8 cellular contexts compared by ENCODE assay signal in genomic region chr12:65171073-65171472, GRCh38. TPM values are rescaled to one million over a fixed set of nuclear protein-coding genes. Genes with fewer than 3 reads are reported as not detected.
DNase-seq lines count a peak whose midpoint lies in the region; ATAC-seq and TF ChIP-seq lines count a peak whose summit lies in the region.

No MANE protein-coding gene starts in this region.

- peak overlapping the region; percentile 80; the same call in 1 of the 2 replicates for H3K27ac Mint-ChIP-seq in HFFc6

- H3K36me3 ChIP-seq in ACC112 (ENCODE audit: insufficient read depth, low read length) (peaks cover 12% of the 10 kb centered on the region; the same call in 1 of the 2 replicates), mammary epithelial cell (ENCODE audit: insufficient read depth, low read length) (no peaks in the 10 kb centered on the region), mucosa of descending colon (ENCODE audit: low read depth) (no peaks in the 10 kb centered on the region), adrenal gland (replicated peaks in 1 of 2) (no peaks in the 10 kb centered on the region)

- ATAC-seq in mucosa of descending colon: no peak
- no peak for ATAC-seq in HG02884 (IDR thresholded peaks at IDR 0.05; ENCODE audit: unreplicated experiment)

- no peak for TF ChIP-seq CTCF in HFFc6 (IDR thresholded peaks at IDR 0.05)
- TF ChIP-seq CTCF in mammary epithelial cell (conservative IDR thresholded peaks at IDR 0.05 in 1 of 2, IDR thresholded peaks at IDR 0.05 in 1 of 2; ENCODE audit: extremely low read depth in 1 of 2, insufficient read depth in 1 of 2, low read depth in 1 of 2, low read length in 2 of 2): no peak
- no peak for TF ChIP-seq CTCF in mucosa of descending colon (IDR thresholded peaks at IDR 0.05)
- no peak for TF ChIP-seq CTCF in adrenal gland (IDR thresholded peaks at IDR 0.05)

- peak overlapping the region; percentile 93 for H3K9ac ChIP-seq in mammary epithelial cell (ENCODE audit: insufficient read depth, low read length)

- H3K4me1 Mint-ChIP-seq in HFFc6 (ENCODE audit: low read depth): peaks cover 5% of the 10 kb centered on the region

- peaks cover 4% of the 10 kb centered on the region for H4K20me1 ChIP-seq in mammary epithelial cell (ENCODE audit: insufficient read depth, low read length)

- dilution Hi-C loops in mammary epithelial cell (cut with HindIII; ENCODE audit: low sequenced_read_pairs): no loop called here

- intact Hi-C loops in mammary epithelial cell (cut with micrococcal nuclease): no loop called here
- intact Hi-C loops in mucosa of descending colon (cut with DNase I, micrococcal nuclease): no loop called here
- intact Hi-C loops in adrenal gland (cut with DNase I): no loop called here

- no peaks in the 10 kb centered on the region for H3K9me3 ChIP-seq in mammary epithelial cell (replicated peaks; ENCODE audit: insufficient read depth, low read length)
- H3K9me3 ChIP-seq in mucosa of descending colon: no peaks in the 10 kb centered on the region
- H3K9me3 ChIP-seq in adrenal gland (replicated peaks in 1 of 3): no peaks in the 10 kb centered on the region

- H3K4me3 ChIP-seq in ACC112 (ENCODE audit: low read depth, low read length) (peak overlapping the region; percentile 89), mammary epithelial cell (replicated peaks in 1 of 3; ENCODE audit: insufficient read depth in 1 of 3, low read depth in 2 of 3, low read length in 3 of 3) (peak overlapping the region; percentile 63 to 99 (median 97)), mucosa of descending colon (peak overlapping the region; percentile 98), adrenal gland (peak overlapping the region in 2 of 4 donors; percentile 67 to 70)

- H3K27me3 ChIP-seq in ACC112 (ENCODE audit: insufficient read depth, low read length) (no peaks in the 10 kb centered on the region), mammary epithelial cell (ENCODE audit: insufficient read depth, low read length) (no peaks in the 10 kb centered on the region), adrenal gland (no peaks in the 10 kb centered on the region)

- peaks cover 7% of the 10 kb centered on the region; the same call in 1 of the 2 replicates for H3K36me3 Mint-ChIP-seq in HFFc6 (ENCODE audit: low read depth)

- peak overlapping the region; percentile 81 for H3K4me2 ChIP-seq in mammary epithelial cell (ENCODE audit: insufficient read depth, low read depth, low read length)

- H3K27ac ChIP-seq in ACC112 (ENCODE audit: low read depth, low read length): no peak overlapping the region
- peak overlapping the region; percentile 89 for H3K27ac ChIP-seq in mammary epithelial cell (ENCODE audit: insufficient read depth, low read depth, low read length)
- no peak overlapping the region for H3K27ac ChIP-seq in adrenal gland

- BruUV-seq in mammary epithelial cell (replicated peaks; lab: Mats Ljungman, UMichigan): TSS peak; percentile 19

- H3K27me3 Mint-ChIP-seq in HFFc6 (ENCODE audit: insufficient read depth): peaks cover 2% of the 10 kb centered on the region

- in situ Hi-C loops in mammary epithelial cell (cut with MboI; ENCODE audit: low sequenced_read_pairs in 2 of 2): no loop called here

- WGBS in mammary epithelial cell (ENCODE audit: low coverage, missing lambda C conversion rate): 37% methylated on average over 8 of the region's 8 CpGs
- WGBS in adrenal gland, 4 donors: 61 to 63% (median 62%) methylated on average over 8 of the region's 8 CpGs

- no peaks in the 10 kb centered on the region for H3K9me3 Mint-ChIP-seq in HFFc6

- TF ChIP-seq POLR2A in adrenal gland (IDR thresholded peaks at IDR 0.05): no peak

- H3K79me2 ChIP-seq in ACC112 (ENCODE audit: control insufficient read depth, insufficient read depth, low read length, unreplicated experiment): peaks cover 71% of the 10 kb centered on the region
- H3K79me2 ChIP-seq in mammary epithelial cell (ENCODE audit: insufficient read depth, low read length): peaks cover 65% of the 10 kb centered on the region

- CTCF ChIA-PET in mammary epithelial cell (lab: Charles Lee; ENCODE audit: low non-redundant PET): no interaction called here

- DNase-seq in HFFc6 (no peak), mammary epithelial cell (peak; percentile 37), mucosa of descending colon (no peak), NCI-H524 (lab: John Stamatoyannopoulos, UW) (no peak), adrenal gland (no peak), SW480 (ENCODE audit: low spot score) (no peak)

- H2AFZ ChIP-seq in ACC112 (ENCODE audit: low read length, unreplicated experiment) (no peak overlapping the region), mammary epithelial cell (ENCODE audit: low read depth, low read length) (peak overlapping the region; percentile 100)

- H3K4me1 ChIP-seq in ACC112 (ENCODE audit: control insufficient read depth, insufficient read depth, low read length, unreplicated experiment) (peaks cover 7% of the 10 kb centered on the region), mammary epithelial cell (ENCODE audit: insufficient read depth, low read length) (peaks cover 12% of the 10 kb centered on the region), mucosa of descending colon (ENCODE audit: low read depth) (peaks cover 43% of the 10 kb centered on the region), adrenal gland (replicated peaks in 1 of 2) (peaks cover 15 to 46% of the 10 kb centered on the region in 2 donors)

- peak overlapping the region; percentile 100 for H3K4me3 Mint-ChIP-seq in HFFc6

RNA-seq across cellular contexts. Expression of gene LEMD3, which starts 1.7 kb away (rescaled TPM):
- total RNA-seq in HFFc6 (2021; fragmentation: NEBNext Ultra II Directional; extraction: Animal tissue kit (Norgen Biotek cat#: 25700)): 10 to 100 TPM; 16.7 to 21.5 (median 17.8) TPM
- total RNA-seq in mammary epithelial cell (10 to 100 TPM; 31.2 to 47.0 TPM), mucosa of descending colon (10 to 100 TPM; 30.6 to 33.7 (median 32.2) TPM), adrenal gland (10 to 100 TPM; 17.8 to 52.1 (median 25.3) TPM)
- polyA plus RNA-seq in mammary epithelial cell (9.4 TPM), adrenal gland (10 to 100 TPM in 2 of 3 donors, 1 to 10 TPM in 1; 7.1 to 15.7 (median 10.5) TPM)
- 12.8 TPM for polyA minus RNA-seq in mammary epithelial cell

RNA-seq across cellular contexts. Expression of gene WIF1, which starts 50.0 kb away (rescaled TPM):
- not detected for total RNA-seq in HFFc6 (2021; fragmentation: NEBNext Ultra II Directional; extraction: Animal tissue kit (Norgen Biotek cat#: 25700))
- total RNA-seq in mammary epithelial cell (not detected), mucosa of descending colon (under 1 TPM in 1 of 3 donors, not detected in 2; 0.19 TPM), adrenal gland (1 to 10 TPM in 2 of 8 donors, under 1 TPM in 5, not detected in 1; 0.12 to 3.8 (median 0.53) TPM)
- polyA plus RNA-seq in mammary epithelial cell (not detected), adrenal gland (under 1 TPM in 2 of 3 donors, not detected in 1; 0.24 to 0.51 TPM)
- not detected for polyA minus RNA-seq in mammary epithelial cell
